36 cellular contexts compared by ENCODE assay signal in the genomic region with DNA sequence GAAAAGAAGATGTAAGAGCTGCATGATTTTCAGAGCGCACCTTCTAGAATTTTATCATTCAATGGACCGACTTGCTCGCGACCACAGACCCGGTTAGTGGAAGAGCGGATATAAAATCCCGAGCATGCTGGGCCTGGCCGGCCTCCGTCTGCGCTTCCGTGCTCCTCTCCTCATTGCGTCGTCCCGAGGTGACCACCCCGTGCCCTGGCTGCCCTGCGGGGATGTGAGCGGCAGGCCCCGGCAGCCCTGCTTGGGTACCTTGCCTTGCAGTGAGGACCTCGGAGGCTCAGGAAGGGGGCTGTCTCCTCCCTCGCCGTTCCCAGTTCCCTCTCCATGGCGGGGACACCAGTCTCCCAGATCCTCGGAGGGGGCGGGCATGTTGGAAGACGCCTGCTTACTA.
"Had no signal": no experiment of that assay in that cellular context is flagged by ENCODE, and none has a peak within 500 bp of the region (broad histone marks: within the 10 kb centered on the region; RNA-seq: fewer than 3 reads in every experiment).

No MANE protein-coding gene starts in this region.

- H3K27me3 Mint-ChIP-seq: activated B cell treated with CpG ODN at 0.5 μM for 24 hours; activated CD4-positive, alpha-beta T cell treated with anti-CD3 and anti-CD28 coated beads, Interleukin-2, amount 10 ng/mL, durations not matched to agents 24 days and 14 days had no signal

- H3K9me3 ChIP-seq: ascending aorta, breast epithelium, colonic mucosa, esophagus muscularis mucosa had no signal

- DNase-seq: activated B cell treated with CpG ODN at 0.5 μM for 24 hours; activated CD4-positive, alpha-beta memory T cell treated with anti-CD3 and anti-CD28 coated beads for 36 hours; activated CD4-positive, alpha-beta T cell treated with anti-CD3 and anti-CD28 coated beads for 36 hours; activated CD4-positive, alpha-beta T cell treated with anti-CD3 and anti-CD28 coated beads, Interleukin-2, amount 10 ng/mL, durations not matched to agents 24 days and 14 days; activated CD8-positive, alpha-beta memory T cell treated with anti-CD3 and anti-CD28 coated beads, Interleukin-2, amount 10 ng/mL, durations not matched to agents 7 days and 5 days; activated CD8-positive, alpha-beta memory T cell treated with anti-CD3 and anti-CD28 coated beads, Interleukin-2, amount 50 U/mL, for 4 hours; activated CD8-positive, alpha-beta T cell treated with anti-CD3 and anti-CD28 coated beads, Interleukin-2, amount 10 ng/mL, durations not matched to agents 7 days and 5 days; activated gamma-delta T cell; activated naive CD4-positive, alpha-beta T cell; activated naive CD4-positive, alpha-beta T cell treated with anti-CD3 and anti-CD28 coated beads, Interleukin-2, amount 10 ng/mL, durations not matched to agents 7 days and 5 days; activated naive CD8-positive, alpha-beta T cell treated with anti-CD3 and anti-CD28 coated beads, Interleukin-2, amount 10 ng/mL, durations not matched to agents 7 days and 5 days; activated T-cell treated with anti-CD3 and anti-CD28 coated beads, Interleukin-2, amount 50 U/mL, for 1 hour; activated T-cell treated with anti-CD3 and anti-CD28 coated beads, Interleukin-2, amount 50 U/mL, for 48 hours; central memory CD4-positive, alpha-beta T cell; cerebellar nuclear complex; colonic mucosa; dorsolateral prefrontal cortex; effector memory CD4-positive, alpha-beta T cell; erythroblast; foreskin melanocyte; T-helper 1 cell; T-helper 17 cell; T1000; WERI-Rb-1 had no signal

- H3K27ac Mint-ChIP-seq: activated B cell treated with CpG ODN at 0.5 μM for 24 hours; activated CD4-positive, alpha-beta memory T cell treated with anti-CD3 and anti-CD28 coated beads for 36 hours; activated CD4-positive, alpha-beta T cell treated with anti-CD3 and anti-CD28 coated beads for 36 hours; activated CD4-positive, alpha-beta T cell treated with anti-CD3 and anti-CD28 coated beads, Interleukin-2, amount 10 ng/mL, durations not matched to agents 24 days and 14 days; activated CD8-positive, alpha-beta memory T cell treated with anti-CD3 and anti-CD28 coated beads, Interleukin-2, amount 10 ng/mL, durations not matched to agents 7 days and 5 days; activated CD8-positive, alpha-beta T cell treated with anti-CD3 and anti-CD28 coated beads, Interleukin-2, amount 10 ng/mL, durations not matched to agents 7 days and 5 days; activated naive CD4-positive, alpha-beta T cell treated with anti-CD3 and anti-CD28 coated beads, Interleukin-2, amount 10 ng/mL, durations not matched to agents 7 days and 5 days; activated naive CD4-positive, alpha-beta T cell treated with anti-CD3 and anti-CD28 coated beads, Interleukin-2, amount 50 U/mL, for 72 hours; activated naive CD8-positive, alpha-beta T cell treated with anti-CD3 and anti-CD28 coated beads, Interleukin-2, amount 10 ng/mL, durations not matched to agents 7 days and 5 days; activated T-helper 1 cell treated with anti-CD3 and anti-CD28 coated beads, Interleukin-12 subunit alpha, Interleukin-12 subunit beta, Interleukin-2, Interleukin-4 antibody, amounts not matched to agents 30 ng/mL and 10 ng/mL and 1 ng/mL, durations not matched to agents 14 hours and 24 hours and 36 hours; activated T-helper 2 cell treated with anti-CD3 and anti-CD28 coated beads, Interferon-gamma antibody, Interleukin-2, Interleukin-4, amounts not matched to agents 10 μg/mL and 5 μg/mL and 100 μg/mL, durations not matched to agents 14 hours and 24 hours and 36 hours; brain; dendritic cell treated with granulocyte-macrophage colony-stimulating factor and Interleukin-4, amounts not matched to agents 40 ng/mL and 50 ng/mL, for 4 days; T-helper 17 cell; T-helper 2 cell treated with Interferon-gamma antibody and Interleukin-4, amounts not matched to agents 5 μg/mL and 100 μg/mL, for 36 hours had no signal

- H3K36me3 ChIP-seq: ascending aorta, breast epithelium, cardiac muscle cell, colonic mucosa, esophagus muscularis mucosa, gastroesophageal sphincter, WERI-Rb-1 had no signal

- H3K27me3 ChIP-seq: ascending aorta, cardiac muscle cell, colonic mucosa had no signal

- H3K4me1 ChIP-seq: ascending aorta, breast epithelium, colonic mucosa, esophagus muscularis mucosa, gastroesophageal sphincter had no signal

- H3K4me1 Mint-ChIP-seq: activated B cell treated with CpG ODN at 0.5 μM for 24 hours; activated CD4-positive, alpha-beta T cell treated with anti-CD3 and anti-CD28 coated beads for 36 hours; activated CD4-positive, alpha-beta T cell treated with anti-CD3 and anti-CD28 coated beads, Interleukin-2, amount 10 ng/mL, durations not matched to agents 24 days and 14 days; activated CD8-positive, alpha-beta memory T cell treated with anti-CD3 and anti-CD28 coated beads, Interleukin-2, amount 10 ng/mL, durations not matched to agents 7 days and 5 days; activated naive CD4-positive, alpha-beta T cell treated with anti-CD3 and anti-CD28 coated beads, Interleukin-2, amount 10 ng/mL, durations not matched to agents 7 days and 5 days; activated naive CD8-positive, alpha-beta T cell treated with anti-CD3 and anti-CD28 coated beads, Interleukin-2, amount 10 ng/mL, durations not matched to agents 7 days and 5 days; T-helper 17 cell had no signal

- H3K4me3 Mint-ChIP-seq: activated B cell treated with CpG ODN at 0.5 μM for 24 hours; activated CD4-positive, alpha-beta memory T cell treated with anti-CD3 and anti-CD28 coated beads for 36 hours; activated CD4-positive, alpha-beta T cell treated with anti-CD3 and anti-CD28 coated beads for 36 hours; activated CD4-positive, alpha-beta T cell treated with anti-CD3 and anti-CD28 coated beads, Interleukin-2, amount 10 ng/mL, durations not matched to agents 24 days and 14 days; activated CD8-positive, alpha-beta memory T cell treated with anti-CD3 and anti-CD28 coated beads, Interleukin-2, amount 10 ng/mL, durations not matched to agents 7 days and 5 days; activated CD8-positive, alpha-beta T cell treated with anti-CD3 and anti-CD28 coated beads, Interleukin-2, amount 10 ng/mL, durations not matched to agents 7 days and 5 days; activated naive CD4-positive, alpha-beta T cell treated with anti-CD3 and anti-CD28 coated beads, Interleukin-2, amount 10 ng/mL, durations not matched to agents 7 days and 5 days; activated naive CD8-positive, alpha-beta T cell treated with anti-CD3 and anti-CD28 coated beads, Interleukin-2, amount 10 ng/mL, durations not matched to agents 7 days and 5 days; activated T-helper 1 cell treated with anti-CD3 and anti-CD28 coated beads, Interleukin-12 subunit alpha, Interleukin-12 subunit beta, Interleukin-2, Interleukin-4 antibody, amounts not matched to agents 30 ng/mL and 10 ng/mL and 1 ng/mL, durations not matched to agents 14 hours and 24 hours and 36 hours; brain; dendritic cell treated with granulocyte-macrophage colony-stimulating factor and Interleukin-4, amounts not matched to agents 40 ng/mL and 50 ng/mL, for 4 days; T-helper 17 cell; T-helper 2 cell treated with Interferon-gamma antibody and Interleukin-4, amounts not matched to agents 5 μg/mL and 100 μg/mL, for 36 hours had no signal

- H3K9me3 Mint-ChIP-seq: activated B cell treated with CpG ODN at 0.5 μM for 24 hours; activated CD4-positive, alpha-beta memory T cell treated with anti-CD3 and anti-CD28 coated beads for 36 hours; activated CD4-positive, alpha-beta T cell treated with anti-CD3 and anti-CD28 coated beads, Interleukin-2, amount 10 ng/mL, durations not matched to agents 24 days and 14 days; activated naive CD4-positive, alpha-beta T cell treated with anti-CD3 and anti-CD28 coated beads, Interleukin-2, amount 10 ng/mL, durations not matched to agents 7 days and 5 days; activated naive CD4-positive, alpha-beta T cell treated with anti-CD3 and anti-CD28 coated beads, Interleukin-2, amount 50 U/mL, for 72 hours; activated naive CD8-positive, alpha-beta T cell treated with anti-CD3 and anti-CD28 coated beads, Interleukin-2, amount 10 ng/mL, durations not matched to agents 7 days and 5 days; activated T-helper 1 cell treated with anti-CD3 and anti-CD28 coated beads, Interleukin-12 subunit alpha, Interleukin-12 subunit beta, Interleukin-2, Interleukin-4 antibody, amounts not matched to agents 30 ng/mL and 10 ng/mL and 1 ng/mL, durations not matched to agents 14 hours and 24 hours and 36 hours; activated T-helper 2 cell treated with anti-CD3 and anti-CD28 coated beads, Interferon-gamma antibody, Interleukin-2, Interleukin-4, amounts not matched to agents 10 μg/mL and 5 μg/mL and 100 μg/mL, durations not matched to agents 14 hours and 24 hours and 36 hours; dendritic cell treated with granulocyte-macrophage colony-stimulating factor and Interleukin-4, amounts not matched to agents 40 ng/mL and 50 ng/mL, for 4 days; T-helper 2 cell treated with Interferon-gamma antibody and Interleukin-4, amounts not matched to agents 5 μg/mL and 100 μg/mL, for 36 hours had no signal

- H3K27ac ChIP-seq: ascending aorta, breast epithelium, cardiac muscle cell, colonic mucosa, dorsolateral prefrontal cortex, esophagus muscularis mucosa, gastroesophageal sphincter, WERI-Rb-1 had no signal

- H3K4me3 ChIP-seq: ascending aorta, breast epithelium, cardiac muscle cell, colonic mucosa, dorsolateral prefrontal cortex, esophagus muscularis mucosa, gastroesophageal sphincter had no signal

- ATAC-seq: activated CD4-positive, alpha-beta T cell treated with anti-CD3 and anti-CD28 coated beads for 36 hours; activated CD4-positive, CD25-positive, alpha-beta regulatory T cell treated with anti-CD3 and anti-CD28 coated beads, Interleukin-2, amount 50 U/mL, for 24 hours; activated CD8-positive, alpha-beta memory T cell treated with anti-CD3 and anti-CD28 coated beads, Interleukin-2, amount 10 ng/mL, durations not matched to agents 7 days and 5 days; activated CD8-positive, alpha-beta T cell treated with anti-CD3 and anti-CD28 coated beads, Interleukin-2, amount 10 ng/mL, durations not matched to agents 7 days and 5 days; activated naive CD4-positive, alpha-beta T cell treated with anti-CD3 and anti-CD28 coated beads, Interleukin-2, amount 50 U/mL, for 72 hours; gastroesophageal sphincter; T-helper 17 cell had no signal

- H3K36me3 Mint-ChIP-seq: activated CD4-positive, alpha-beta memory T cell treated with anti-CD3 and anti-CD28 coated beads for 36 hours; activated CD8-positive, alpha-beta memory T cell treated with anti-CD3 and anti-CD28 coated beads, Interleukin-2, amount 10 ng/mL, durations not matched to agents 7 days and 5 days; activated naive CD4-positive, alpha-beta T cell treated with anti-CD3 and anti-CD28 coated beads, Interleukin-2, amount 10 ng/mL, durations not matched to agents 7 days and 5 days; activated naive CD4-positive, alpha-beta T cell treated with anti-CD3 and anti-CD28 coated beads, Interleukin-2, amount 50 U/mL, for 72 hours; activated naive CD8-positive, alpha-beta T cell treated with anti-CD3 and anti-CD28 coated beads, Interleukin-2, amount 10 ng/mL, durations not matched to agents 7 days and 5 days; brain had no signal
